Comparison of ENCODE assay signal across 8 cellular contexts in the genomic region with DNA sequence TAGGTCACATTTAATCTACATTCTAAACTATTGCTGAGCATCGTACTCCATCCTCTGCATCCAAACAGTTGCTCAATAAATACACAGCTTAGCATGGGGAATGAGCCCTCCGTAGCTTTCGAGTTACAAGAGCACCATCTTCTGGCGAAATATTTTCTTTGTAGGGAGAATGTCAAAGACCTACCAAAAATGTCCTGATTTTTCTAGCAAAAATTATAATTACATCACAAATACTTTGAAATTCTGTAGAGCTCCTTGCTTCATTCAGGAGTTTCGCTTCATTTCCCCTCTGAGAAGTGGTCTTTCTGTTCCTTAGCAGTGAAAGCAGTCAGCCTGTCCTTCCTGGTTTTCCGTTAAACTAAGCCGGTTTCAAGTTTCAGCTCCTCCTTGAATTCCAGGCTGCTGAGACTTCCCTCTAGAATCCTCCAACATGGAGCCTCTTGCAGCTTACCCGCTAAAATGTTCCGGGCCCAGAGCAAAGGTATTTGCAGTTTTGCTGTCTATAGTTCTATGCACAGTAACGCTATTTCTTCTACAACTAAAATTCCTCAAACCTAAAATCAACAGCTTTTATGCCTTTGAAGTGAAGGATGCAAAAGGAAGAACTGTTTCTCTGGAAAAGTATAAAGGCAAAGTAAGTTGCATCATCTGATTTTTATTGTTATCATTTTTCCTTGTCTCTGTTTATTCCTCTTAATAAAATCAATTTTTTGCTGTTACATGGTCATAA. TPM values are rescaled to one million over a fixed set of nuclear protein-coding genes. Genes with fewer than 3 reads are reported as not detected.
A peak's percentile ranks its signal among the peaks of the same experiment; 100 is the strongest.
DNase-seq lines count a peak whose midpoint lies in the region; ATAC-seq and TF ChIP-seq lines count a peak whose summit lies in the region.

A gene with protein sequence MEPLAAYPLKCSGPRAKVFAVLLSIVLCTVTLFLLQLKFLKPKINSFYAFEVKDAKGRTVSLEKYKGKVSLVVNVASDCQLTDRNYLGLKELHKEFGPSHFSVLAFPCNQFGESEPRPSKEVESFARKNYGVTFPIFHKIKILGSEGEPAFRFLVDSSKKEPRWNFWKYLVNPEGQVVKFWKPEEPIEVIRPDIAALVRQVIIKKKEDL (plus strand): TSS at position 409 of the 730 bp plus-strand sequence. CDS start 22 bp downstream, at position 431.

- H3K4me3 Mint-ChIP-seq in activated naive CD8-positive, alpha-beta T cell treated with anti-CD3 and anti-CD28 coated beads, Interleukin-2, amount 10 ng/mL, durations not matched to agents 7 days and 5 days = peak within 1 kb of the TSS; percentile 18
- H3K4me3 Mint-ChIP-seq in activated naive CD8-positive, alpha-beta T cell treated with anti-CD3 and anti-CD28 coated beads for 36 hours = no peak within 1 kb of the TSS

- WGBS in body of pancreas, 2 donors = 2 to 5% methylated on average over 10 of the region's 10 CpGs
- WGBS in sigmoid colon, 2 donors = 5 to 11% methylated on average over 10 of the region's 10 CpGs

- no peak for TF ChIP-seq POLR2A in body of pancreas (IDR thresholded peaks at IDR 0.05)
- no peak for TF ChIP-seq POLR2A in sigmoid colon (IDR thresholded peaks at IDR 0.05)

- H3K9me3 ChIP-seq in body of pancreas (no peaks in the 10 kb centered on the region), iPS-18c (ENCODE audit: control insufficient read depth, insufficient read depth, low read length) (no peaks in the 10 kb centered on the region), sigmoid colon (no peaks in the 10 kb centered on the region)

- ATAC-seq in activated naive CD8-positive, alpha-beta T cell treated with anti-CD3 and anti-CD28 coated beads, Interleukin-2, amount 10 ng/mL, durations not matched to agents 7 days and 5 days (ENCODE audit: low read depth) = peak; percentile 71
- ATAC-seq in body of pancreas = peak; percentile 86
- no peak for ATAC-seq in HG02623 (IDR thresholded peaks at IDR 0.05; ENCODE audit: unreplicated experiment)
- ATAC-seq in GM19397 (IDR thresholded peaks at IDR 0.05; ENCODE audit: unreplicated experiment) = no peak

- no peak within 1 kb of the TSS for H3K27ac Mint-ChIP-seq in activated naive CD8-positive, alpha-beta T cell treated with anti-CD3 and anti-CD28 coated beads, Interleukin-2, amount 10 ng/mL, durations not matched to agents 7 days and 5 days
- no peak within 1 kb of the TSS for H3K27ac Mint-ChIP-seq in activated naive CD8-positive, alpha-beta T cell treated with anti-CD3 and anti-CD28 coated beads for 36 hours

- peaks cover 6% of the 10 kb centered on the region for H3K4me1 Mint-ChIP-seq in activated naive CD8-positive, alpha-beta T cell treated with anti-CD3 and anti-CD28 coated beads, Interleukin-2, amount 10 ng/mL, durations not matched to agents 7 days and 5 days
- peaks cover 5% of the 10 kb centered on the region for H3K4me1 Mint-ChIP-seq in activated naive CD8-positive, alpha-beta T cell treated with anti-CD3 and anti-CD28 coated beads for 36 hours

- no peak for TF ChIP-seq EP300 in sigmoid colon (IDR thresholded peaks at IDR 0.05)

- POLR2A ChIA-PET in activated naive CD8-positive, alpha-beta T cell treated with anti-CD3 and anti-CD28 coated beads, Interleukin-2, amount 10 ng/mL, durations not matched to agents 7 days and 5 days (lab: Charles Lee) = interaction anchor here (0.7 to 0.9 kb wide), 2 partner anchors 14 to 255 kb away, joined by 3 read pairs; no protein-coding TSS in a partner anchor

- TF ChIP-seq CTCF in body of pancreas (IDR thresholded peaks at IDR 0.05) = peak; percentile 36 to 75 (median 60)
- peak in 3 of 4 experiments; percentile 36 to 46 (median 41) for TF ChIP-seq CTCF in sigmoid colon (IDR thresholded peaks at IDR 0.05)

- H3K4me1 ChIP-seq in body of pancreas (peaks cover 18% of the 10 kb centered on the region), sigmoid colon (peaks cover 0 to 6% (median 0%) of the 10 kb centered on the region in 4 donors)

- no peaks in the 10 kb centered on the region for H3K9me3 Mint-ChIP-seq in activated naive CD8-positive, alpha-beta T cell treated with anti-CD3 and anti-CD28 coated beads, Interleukin-2, amount 10 ng/mL, durations not matched to agents 7 days and 5 days
- H3K9me3 Mint-ChIP-seq in activated naive CD8-positive, alpha-beta T cell treated with anti-CD3 and anti-CD28 coated beads for 36 hours = no peaks in the 10 kb centered on the region

- no peaks in the 10 kb centered on the region for H3K36me3 Mint-ChIP-seq in activated naive CD8-positive, alpha-beta T cell treated with anti-CD3 and anti-CD28 coated beads, Interleukin-2, amount 10 ng/mL, durations not matched to agents 7 days and 5 days
- no peaks in the 10 kb centered on the region for H3K36me3 Mint-ChIP-seq in activated naive CD8-positive, alpha-beta T cell treated with anti-CD3 and anti-CD28 coated beads for 36 hours

- intact Hi-C loops in body of pancreas (cut with DNase I) = loop anchor here (10.0 kb wide), 1 partner anchor 645 kb away; the partner anchor contains the start of gene SNX18
- intact Hi-C loops in sigmoid colon (cut with DNase I) = loop anchor here (10.0 kb wide), 1 partner anchor 635 kb away; no protein-coding TSS in a partner anchor

- H3K27ac ChIP-seq in body of pancreas (peak within 1 kb of the TSS in 2 of 4 donors; percentile 51 to 63), sigmoid colon (peak within 1 kb of the TSS; percentile 67 to 75 (median 71))

- H3K36me3 ChIP-seq in body of pancreas (replicated peaks in 1 of 2; ENCODE audit: insufficient read depth in 1 of 2, low read depth in 2 of 2) = no peaks in the 10 kb centered on the region
- H3K36me3 ChIP-seq in sigmoid colon = peaks cover 0 to 11% (median 0%) of the 10 kb centered on the region in 4 donors

- H3K4me3 ChIP-seq in body of pancreas (peak within 1 kb of the TSS in 1 of 2 donors; percentile 3), iPS-18c (ENCODE audit: insufficient read depth, low read depth, low read length) (peak within 1 kb of the TSS; percentile 56), sigmoid colon (peak within 1 kb of the TSS; percentile 24 to 51 (median 46))

- peaks cover 52% of the 10 kb centered on the region for H3K27me3 Mint-ChIP-seq in activated naive CD8-positive, alpha-beta T cell treated with anti-CD3 and anti-CD28 coated beads, Interleukin-2, amount 10 ng/mL, durations not matched to agents 7 days and 5 days
- peaks cover 33% of the 10 kb centered on the region for H3K27me3 Mint-ChIP-seq in activated naive CD8-positive, alpha-beta T cell treated with anti-CD3 and anti-CD28 coated beads for 36 hours

- H3K27me3 ChIP-seq in body of pancreas = no peaks in the 10 kb centered on the region
- H3K27me3 ChIP-seq in sigmoid colon = no peaks in the 10 kb centered on the region

- DNase-seq in activated naive CD8-positive, alpha-beta T cell treated with anti-CD3 and anti-CD28 coated beads, Interleukin-2, amount 10 ng/mL, durations not matched to agents 7 days and 5 days = no peak
- DNase-seq in activated naive CD8-positive, alpha-beta T cell treated with anti-CD3 and anti-CD28 coated beads for 36 hours = no peak
- peak; percentile 76 for DNase-seq in NCI-H226
- peak in 3 of 4 donors; percentile 29 to 48 (median 29) for DNase-seq in body of pancreas
- no peak for DNase-seq in sigmoid colon

RNA-seq across cellular contexts. Expression of the gene that starts here (rescaled TPM):
- total RNA-seq in activated naive CD8-positive, alpha-beta T cell treated with anti-CD3 and anti-CD28 coated beads, Interleukin-2, amount 10 ng/mL, durations not matched to agents 7 days and 5 days = not detected
- not detected for total RNA-seq in activated naive CD8-positive, alpha-beta T cell treated with anti-CD3 and anti-CD28 coated beads for 36 hours
- total RNA-seq in body of pancreas (1 to 10 TPM in 1 of 2 donors, under 1 TPM in 1; 0.99 to 6.7 TPM), sigmoid colon (10 to 100 TPM; 14.2 to 20.8 (median 16.2) TPM)
- polyA plus RNA-seq in sigmoid colon = 1 to 10 TPM; 1.8 to 8.9 (median 7.2) TPM

Comparison
In these comparisons a context has a peak if more than half of its experiments do, and no peak if none do; other contexts are left out.
1. Peak in ATAC-seq in activated naive CD8-positive, alpha-beta T cell treated with anti-CD3 and anti-CD28 coated beads, Interleukin-2, amount 10 ng/mL, durations not matched to agents 7 days and 5 days; RNA of the gene not detected or under 1 TPM.
2. DNase-seq: peak in NCI-H226 (single experiment) and body of pancreas (3 of 4); none in activated naive CD8-positive, alpha-beta T cell treated with anti-CD3 and anti-CD28 coated beads, Interleukin-2, amount 10 ng/mL, durations not matched to agents 7 days and 5 days (single experiment), activated naive CD8-positive, alpha-beta T cell treated with anti-CD3 and anti-CD28 coated beads for 36 hours (single experiment) and sigmoid colon (single experiment).